ENCODE assay signal across 28 cellular contexts in the genomic region with DNA sequence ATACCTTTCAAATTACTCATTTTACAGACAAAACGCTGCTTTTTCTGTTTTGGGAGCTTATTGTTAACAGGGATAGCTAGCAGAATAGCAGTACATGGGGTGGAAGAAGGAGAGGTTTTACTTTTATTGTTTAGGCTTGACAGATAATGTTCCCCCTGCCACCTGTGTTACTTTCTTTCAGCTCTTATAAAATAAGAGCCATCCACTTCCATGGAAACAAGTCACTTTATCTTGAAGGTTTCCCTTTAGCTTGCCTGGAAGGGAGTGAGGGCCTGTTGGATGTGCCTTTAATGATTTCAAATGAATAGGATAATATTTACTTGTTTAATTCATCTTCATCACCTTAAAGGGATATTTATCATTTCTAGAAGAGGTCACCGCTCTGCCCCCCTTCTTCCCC.
"Had no signal": no experiment of that assay in that cellular context is flagged by ENCODE, and none has a peak within 500 bp of the region (broad histone marks: within the 10 kb centered on the region; RNA-seq: fewer than 3 reads in every experiment).

No MANE protein-coding gene starts in this region.

- H3K4me3 Mint-ChIP-seq: activated CD4-positive, alpha-beta memory T cell treated with anti-CD3 and anti-CD28 coated beads for 36 hours; activated CD4-positive, alpha-beta T cell treated with anti-CD3 and anti-CD28 coated beads for 36 hours; activated CD4-positive, alpha-beta T cell treated with anti-CD3 and anti-CD28 coated beads, Interleukin-2, amount 10 ng/mL, durations not matched to agents 24 days and 14 days; activated CD8-positive, alpha-beta memory T cell treated with anti-CD3 and anti-CD28 coated beads, Interleukin-2, amount 10 ng/mL, durations not matched to agents 7 days and 5 days; activated CD8-positive, alpha-beta T cell treated with anti-CD3 and anti-CD28 coated beads, Interleukin-2, amount 10 ng/mL, durations not matched to agents 7 days and 5 days; activated naive CD4-positive, alpha-beta T cell treated with anti-CD3 and anti-CD28 coated beads, Interleukin-2, amount 10 ng/mL, durations not matched to agents 7 days and 5 days; activated naive CD8-positive, alpha-beta T cell treated with anti-CD3 and anti-CD28 coated beads, Interleukin-2, amount 10 ng/mL, durations not matched to agents 7 days and 5 days; activated T-cell treated with anti-CD3 and anti-CD28 coated beads, Interleukin-2, amount 50 U/mL, for 24 hours; activated T-cell treated with anti-CD3 and anti-CD28 coated beads, Interleukin-2, amount 50 U/mL, for 72 hours; brain; central memory CD8-positive, alpha-beta T cell; dendritic cell treated with granulocyte-macrophage colony-stimulating factor and Interleukin-4, amounts not matched to agents 40 ng/mL and 50 ng/mL, for 4 days; endodermal cell had no signal

- DNase-seq: activated CD4-positive, alpha-beta memory T cell treated with anti-CD3 and anti-CD28 coated beads for 36 hours; activated CD4-positive, alpha-beta T cell treated with anti-CD3 and anti-CD28 coated beads for 36 hours; activated CD4-positive, alpha-beta T cell treated with anti-CD3 and anti-CD28 coated beads, Interleukin-2, amount 10 ng/mL, durations not matched to agents 24 days and 14 days; activated CD4-positive, CD25-positive, alpha-beta regulatory T cell; activated CD4-positive, CD25-positive, alpha-beta regulatory T cell treated with anti-CD3 and anti-CD28 coated beads, Interleukin-2, amount 50 U/mL, for 72 hours; activated CD8-positive, alpha-beta memory T cell treated with anti-CD3 and anti-CD28 coated beads, Interleukin-2, amount 10 ng/mL, durations not matched to agents 7 days and 5 days; activated CD8-positive, alpha-beta memory T cell treated with anti-CD3 and anti-CD28 coated beads, Interleukin-2, amount 50 U/mL, for 4 hours; activated CD8-positive, alpha-beta T cell treated with anti-CD3 and anti-CD28 coated beads, Interleukin-2, amount 10 ng/mL, durations not matched to agents 7 days and 5 days; activated gamma-delta T cell; activated naive CD4-positive, alpha-beta T cell; activated naive CD4-positive, alpha-beta T cell treated with anti-CD3 and anti-CD28 coated beads, Interleukin-2, amount 10 ng/mL, durations not matched to agents 7 days and 5 days; activated naive CD8-positive, alpha-beta T cell treated with anti-CD3 and anti-CD28 coated beads, Interleukin-2, amount 10 ng/mL, durations not matched to agents 7 days and 5 days; activated T-cell treated with anti-CD3 and anti-CD28 coated beads for 4 hours; activated T-cell treated with anti-CD3 and anti-CD28 coated beads, Interleukin-2, amount 50 U/mL, for 24 hours; activated T-cell treated with anti-CD3 and anti-CD28 coated beads, Interleukin-2, amount 50 U/mL, for 72 hours; dorsolateral prefrontal cortex; effector memory CD4-positive, alpha-beta T cell; endodermal cell; esophagus squamous epithelium; foreskin melanocyte; heart right ventricle; T-helper 2 cell had no signal

- ATAC-seq: activated CD4-positive, alpha-beta T cell treated with anti-CD3 and anti-CD28 coated beads for 36 hours; activated CD8-positive, alpha-beta memory T cell treated with anti-CD3 and anti-CD28 coated beads, Interleukin-2, amount 10 ng/mL, durations not matched to agents 7 days and 5 days; activated CD8-positive, alpha-beta T cell treated with anti-CD3 and anti-CD28 coated beads, Interleukin-2, amount 10 ng/mL, durations not matched to agents 7 days and 5 days; activated naive CD4-positive, alpha-beta T cell treated with anti-CD3 and anti-CD28 coated beads, Interleukin-2, amount 50 U/mL, for 72 hours; activated T-cell treated with anti-CD3 and anti-CD28 coated beads, Interleukin-2, amount 50 U/mL, for 72 hours; gastroesophageal sphincter; heart right ventricle had no signal

- H3K27ac Mint-ChIP-seq: activated CD4-positive, alpha-beta memory T cell treated with anti-CD3 and anti-CD28 coated beads for 36 hours; activated CD4-positive, alpha-beta T cell treated with anti-CD3 and anti-CD28 coated beads for 36 hours; activated CD4-positive, alpha-beta T cell treated with anti-CD3 and anti-CD28 coated beads, Interleukin-2, amount 10 ng/mL, durations not matched to agents 24 days and 14 days; activated CD8-positive, alpha-beta memory T cell treated with anti-CD3 and anti-CD28 coated beads, Interleukin-2, amount 10 ng/mL, durations not matched to agents 7 days and 5 days; activated CD8-positive, alpha-beta T cell treated with anti-CD3 and anti-CD28 coated beads, Interleukin-2, amount 10 ng/mL, durations not matched to agents 7 days and 5 days; activated naive CD4-positive, alpha-beta T cell treated with anti-CD3 and anti-CD28 coated beads, Interleukin-2, amount 10 ng/mL, durations not matched to agents 7 days and 5 days; activated naive CD4-positive, alpha-beta T cell treated with anti-CD3 and anti-CD28 coated beads, Interleukin-2, amount 50 U/mL, for 72 hours; activated naive CD8-positive, alpha-beta T cell treated with anti-CD3 and anti-CD28 coated beads, Interleukin-2, amount 10 ng/mL, durations not matched to agents 7 days and 5 days; activated T-cell treated with anti-CD3 and anti-CD28 coated beads, Interleukin-2, amount 50 U/mL, for 24 hours; activated T-cell treated with anti-CD3 and anti-CD28 coated beads, Interleukin-2, amount 50 U/mL, for 72 hours; brain; dendritic cell treated with granulocyte-macrophage colony-stimulating factor and Interleukin-4, amounts not matched to agents 40 ng/mL and 50 ng/mL, for 4 days; endodermal cell had no signal

- H3K4me1 Mint-ChIP-seq: activated CD4-positive, alpha-beta T cell treated with anti-CD3 and anti-CD28 coated beads for 36 hours; activated CD8-positive, alpha-beta memory T cell treated with anti-CD3 and anti-CD28 coated beads, Interleukin-2, amount 10 ng/mL, durations not matched to agents 7 days and 5 days; activated naive CD4-positive, alpha-beta T cell treated with anti-CD3 and anti-CD28 coated beads, Interleukin-2, amount 10 ng/mL, durations not matched to agents 7 days and 5 days had no signal

- H3K27me3 Mint-ChIP-seq: activated CD4-positive, alpha-beta memory T cell treated with anti-CD3 and anti-CD28 coated beads for 36 hours; activated CD4-positive, alpha-beta T cell treated with anti-CD3 and anti-CD28 coated beads for 36 hours; activated CD4-positive, alpha-beta T cell treated with anti-CD3 and anti-CD28 coated beads, Interleukin-2, amount 10 ng/mL, durations not matched to agents 24 days and 14 days; activated CD8-positive, alpha-beta memory T cell treated with anti-CD3 and anti-CD28 coated beads, Interleukin-2, amount 10 ng/mL, durations not matched to agents 7 days and 5 days; activated naive CD4-positive, alpha-beta T cell treated with anti-CD3 and anti-CD28 coated beads, Interleukin-2, amount 10 ng/mL, durations not matched to agents 7 days and 5 days; activated naive CD8-positive, alpha-beta T cell treated with anti-CD3 and anti-CD28 coated beads, Interleukin-2, amount 10 ng/mL, durations not matched to agents 7 days and 5 days; activated T-cell treated with anti-CD3 and anti-CD28 coated beads, Interleukin-2, amount 50 U/mL, for 24 hours; brain; central memory CD8-positive, alpha-beta T cell; dendritic cell treated with granulocyte-macrophage colony-stimulating factor and Interleukin-4, amounts not matched to agents 40 ng/mL and 50 ng/mL, for 4 days had no signal

- H3K9me3 ChIP-seq: ascending aorta, esophagus squamous epithelium, gastroesophageal sphincter, heart right ventricle had no signal
